ENCODE assay signal across 8 cellular contexts in the genomic region with DNA sequence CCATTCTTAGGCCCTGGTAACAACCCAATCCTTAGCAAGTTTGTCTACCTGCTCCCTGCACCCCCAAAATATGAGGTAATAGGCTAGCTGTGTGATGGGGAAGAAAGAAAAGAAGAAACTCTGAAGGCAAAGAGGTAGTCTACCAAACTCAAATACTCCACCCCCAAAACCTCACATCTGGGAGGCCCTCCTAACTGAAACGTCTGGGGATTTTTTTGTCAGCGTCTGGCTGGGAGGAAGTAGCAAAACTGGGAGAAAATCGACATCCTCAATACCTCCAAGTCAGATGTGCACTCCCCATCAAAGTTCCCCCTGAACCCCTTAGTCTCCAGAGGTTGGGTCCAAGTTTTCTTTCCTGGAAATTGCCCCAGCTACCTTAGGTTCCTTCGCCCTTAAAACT. TPM values are rescaled to one million over a fixed set of nuclear protein-coding genes. Genes with fewer than 3 reads are reported as not detected.
DNase-seq lines count a peak whose midpoint lies in the region; ATAC-seq and TF ChIP-seq lines count a peak whose summit lies in the region.

No MANE protein-coding gene starts in this region.

- no peak for TF ChIP-seq POLR2A in lower leg skin (IDR thresholded peaks at IDR 0.05)

- TF ChIP-seq CTCF in lower leg skin (IDR thresholded peaks at IDR 0.05) (no peak), upper lobe of right lung (IDR thresholded peaks at IDR 0.05) (no peak)

- 2 to 29% methylated on average over 4 of the region's 4 CpGs for WGBS in lower leg skin, 2 donors

- intact Hi-C loops in lower leg skin (cut with DNase I; ENCODE audit: low total_unique reads), result no loop called here
- intact Hi-C loops in upper lobe of right lung (cut with DNase I), result no loop called here

- H3K4me3 ChIP-seq in lower leg skin (ENCODE audit: low read depth, poor library complexity, severe bottlenecking), result peak overlapping the region; percentile 56
- peak overlapping the region; percentile 61 for H3K4me3 ChIP-seq in upper lobe of right lung

- no peaks in the 10 kb centered on the region for H3K9me3 Mint-ChIP-seq in activated naive CD4-positive, alpha-beta T cell treated with anti-CD3 and anti-CD28 coated beads, Interleukin-2, amount 50 U/mL, for 24 hours
- no peaks in the 10 kb centered on the region for H3K9me3 Mint-ChIP-seq in activated naive CD8-positive, alpha-beta T cell treated with anti-CD3 and anti-CD28 coated beads, Interleukin-2, amount 50 U/mL, for 24 hours

- H3K9me3 ChIP-seq in upper lobe of right lung, result no peaks in the 10 kb centered on the region

- H3K27ac ChIP-seq in upper lobe of right lung, result peak overlapping the region; percentile 90

- H3K27ac Mint-ChIP-seq in activated naive CD4-positive, alpha-beta T cell treated with anti-CD3 and anti-CD28 coated beads, Interleukin-2, amount 50 U/mL, for 24 hours, result peak overlapping the region; percentile 93
- peak overlapping the region; percentile 92 for H3K27ac Mint-ChIP-seq in activated naive CD8-positive, alpha-beta T cell treated with anti-CD3 and anti-CD28 coated beads, Interleukin-2, amount 50 U/mL, for 24 hours

- no peaks in the 10 kb centered on the region for H3K36me3 Mint-ChIP-seq in activated naive CD4-positive, alpha-beta T cell treated with anti-CD3 and anti-CD28 coated beads, Interleukin-2, amount 50 U/mL, for 24 hours
- peaks cover 4% of the 10 kb centered on the region for H3K36me3 Mint-ChIP-seq in activated naive CD8-positive, alpha-beta T cell treated with anti-CD3 and anti-CD28 coated beads, Interleukin-2, amount 50 U/mL, for 24 hours (ENCODE audit: low read depth)

- no peak for ATAC-seq in activated naive CD8-positive, alpha-beta T cell treated with anti-CD3 and anti-CD28 coated beads, Interleukin-2, amount 50 U/mL, for 24 hours
- ATAC-seq in upper lobe of right lung (no peak), HG03135 (IDR thresholded peaks at IDR 0.05; ENCODE audit: unreplicated experiment) (no peak), GM18519 (IDR thresholded peaks at IDR 0.05; ENCODE audit: low FRiP score, unreplicated experiment) (no peak), GM19467 (IDR thresholded peaks at IDR 0.05; ENCODE audit: unreplicated experiment) (no peak)

- peak overlapping the region; percentile 97 for H3K4me3 Mint-ChIP-seq in activated naive CD4-positive, alpha-beta T cell treated with anti-CD3 and anti-CD28 coated beads, Interleukin-2, amount 50 U/mL, for 24 hours
- H3K4me3 Mint-ChIP-seq in activated naive CD8-positive, alpha-beta T cell treated with anti-CD3 and anti-CD28 coated beads, Interleukin-2, amount 50 U/mL, for 24 hours, result peak overlapping the region; percentile 97

- peaks cover 4% of the 10 kb centered on the region for H3K4me1 ChIP-seq in upper lobe of right lung

- H3K27me3 ChIP-seq in upper lobe of right lung, result no peaks in the 10 kb centered on the region

- H3K36me3 ChIP-seq in upper lobe of right lung, result no peaks in the 10 kb centered on the region

- H3K4me1 Mint-ChIP-seq in activated naive CD4-positive, alpha-beta T cell treated with anti-CD3 and anti-CD28 coated beads, Interleukin-2, amount 50 U/mL, for 24 hours, result peaks cover 34% of the 10 kb centered on the region
- peaks cover 33% of the 10 kb centered on the region for H3K4me1 Mint-ChIP-seq in activated naive CD8-positive, alpha-beta T cell treated with anti-CD3 and anti-CD28 coated beads, Interleukin-2, amount 50 U/mL, for 24 hours

- no peaks in the 10 kb centered on the region for H3K27me3 Mint-ChIP-seq in activated naive CD4-positive, alpha-beta T cell treated with anti-CD3 and anti-CD28 coated beads, Interleukin-2, amount 50 U/mL, for 24 hours
- H3K27me3 Mint-ChIP-seq in activated naive CD8-positive, alpha-beta T cell treated with anti-CD3 and anti-CD28 coated beads, Interleukin-2, amount 50 U/mL, for 24 hours, result no peaks in the 10 kb centered on the region

- DNase-seq in activated naive CD4-positive, alpha-beta T cell treated with anti-CD3 and anti-CD28 coated beads, Interleukin-2, amount 50 U/mL, for 16 hours, result no peak
- no peak for DNase-seq in activated naive CD8-positive, alpha-beta T cell treated with anti-CD3 and anti-CD28 coated beads, Interleukin-2, amount 50 U/mL, for 24 hours
- DNase-seq in lower leg skin (ENCODE audit: low spot score in 2 of 2), result no peak
- DNase-seq in upper lobe of right lung, result no peak

RNA-seq across cellular contexts. Expression of a gene that starts 1.0 kb away (rescaled TPM):
- total RNA-seq in lower leg skin, result 100 to 1,000 TPM in 3 of 4 donors, 10 to 100 TPM in 1; 90.1 to 154 (median 120) TPM
- 138 TPM for total RNA-seq in upper lobe of right lung
